Comparison of ENCODE assay signal across 20 cellular contexts in the genomic region with DNA sequence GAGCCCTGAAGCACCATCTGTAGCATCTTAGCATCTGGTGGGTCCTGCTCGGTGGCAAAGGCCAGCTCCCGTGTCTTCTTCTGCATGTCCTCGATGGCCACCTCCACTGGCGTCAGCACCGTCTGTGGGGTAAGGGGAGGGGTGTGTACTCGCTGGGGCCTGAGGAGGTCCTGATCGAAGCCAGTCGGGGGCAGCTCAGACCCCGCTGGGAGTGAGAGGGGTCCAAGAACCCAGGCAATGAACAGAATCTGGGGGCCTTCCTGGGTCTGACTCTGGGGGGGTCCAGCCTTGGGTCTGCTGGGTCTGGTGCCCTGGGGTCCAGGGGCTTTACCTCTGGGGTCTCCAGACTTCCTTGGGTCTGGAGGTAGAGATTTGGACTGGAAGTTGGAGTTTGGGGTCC. TPM values are rescaled to one million over a fixed set of nuclear protein-coding genes. Genes with fewer than 3 reads are reported as not detected.
A peak's percentile ranks its signal among the peaks of the same experiment; 100 is the strongest.
DNase-seq lines count a peak whose midpoint lies in the region; ATAC-seq and TF ChIP-seq lines count a peak whose summit lies in the region.
"Had no signal": no experiment of that assay in that cellular context is flagged by ENCODE, and none has a peak within 500 bp of the region (broad histone marks: within the 10 kb centered on the region; RNA-seq: fewer than 3 reads in every experiment).

No MANE protein-coding gene starts in this region.

- POLR2A ChIA-PET in HEK293 (lab: Yijun Ruan, JAX) (no interaction called here), RWPE1 (lab: Yijun Ruan, JAX; ENCODE audit: low non-redundant PET) (no interaction called here)

- H3K36me3 ChIP-seq in HEK293 (ENCODE audit: control insufficient read depth in 2 of 2, insufficient read depth in 1 of 2, low read length in 2 of 2) (peaks cover 0 to 4% of the 10 kb centered on the region in 2 experiments; a peak in 2 of 3 replicates), thoracic aorta (no peaks in the 10 kb centered on the region)
- H3K36me3 ChIP-seq: BLaER1 had no signal

- H3K9me3 ChIP-seq in HEK293 (ENCODE audit: control insufficient read depth, insufficient read depth, low read depth, low read length) (no peaks in the 10 kb centered on the region), thoracic aorta (no peaks in the 10 kb centered on the region)
- H3K9me3 ChIP-seq: BLaER1 had no signal

- H3K27ac Mint-ChIP-seq in neural crest cell (ENCODE audit: unreplicated experiment) = peak overlapping the region; percentile 43
- H3K27ac Mint-ChIP-seq: CD4-positive, alpha-beta memory T cell; GM23338 had no signal

- H3K27ac ChIP-seq in HEK293 (ENCODE audit: extremely low read depth, low read depth, low read length) = no peak overlapping the region
- peak overlapping the region; percentile 84 for H3K27ac ChIP-seq in RWPE1
- H3K27ac ChIP-seq in thoracic aorta = peak overlapping the region; percentile 95 to 99
- H3K27ac ChIP-seq: BLaER1 had no signal

- ATAC-seq in thoracic aorta (ENCODE audit: insufficient number of reproducible peaks, low FRiP score, low read depth) = no peak
- ATAC-seq: GM23338, K562 had no signal

- no peaks in the 10 kb centered on the region for H3K36me3 Mint-ChIP-seq in neural crest cell (ENCODE audit: low read depth)
- H3K36me3 Mint-ChIP-seq: CD4-positive, alpha-beta memory T cell had no signal

- H3K4me1 ChIP-seq in HEK293 (ENCODE audit: control insufficient read depth, insufficient read depth, low read length) (0 out of 2 replicates have a peak, but pooled peaks cover 2% of the 10 kb centered on the region), thoracic aorta (ENCODE audit: control insufficient read depth in 1 of 2, low read depth in 2 of 2) (peaks cover 28 to 48% of the 10 kb centered on the region in 2 donors)

- no peaks in the 10 kb centered on the region for H3K9me3 Mint-ChIP-seq in neural crest cell
- H3K9me3 Mint-ChIP-seq: CD4-positive, alpha-beta memory T cell; GM23338 had no signal

- no peaks in the 10 kb centered on the region for H3K27me3 Mint-ChIP-seq in neural crest cell (ENCODE audit: low read depth)

- peaks cover 4% of the 10 kb centered on the region for H3K4me1 Mint-ChIP-seq in neural crest cell

- no peak overlapping the region for H3K4me3 Mint-ChIP-seq in neural crest cell
- H3K4me3 Mint-ChIP-seq: CD4-positive, alpha-beta memory T cell; GM23338 had no signal

- no peaks in the 10 kb centered on the region for H3K27me3 ChIP-seq in thoracic aorta (replicated peaks; ENCODE audit: insufficient read depth)
- H3K27me3 ChIP-seq: BLaER1 had no signal

- TF ChIP-seq CTCF in HEK293 (tag by site-specific recombination; IDR thresholded peaks at IDR 0.05) (no peak), RWPE1 (conservative IDR thresholded peaks at IDR 0.05; ENCODE audit: low read depth) (no peak), neural crest cell (conservative IDR thresholded peaks at IDR 0.05) (no peak), thoracic aorta (IDR thresholded peaks at IDR 0.05) (no peak)

- DNase-seq in RWPE1 (ENCODE audit: low spot score) = no peak
- no peak for DNase-seq in neural crest cell (ENCODE audit: low read depth, low spot score)
- DNase-seq in thoracic aorta (ENCODE audit: low spot score) = no peak
- DNase-seq in SK-N-DZ (ENCODE audit: low spot score) = no peak
- no peak for DNase-seq in EL
- DNase-seq in activated CD8-positive, alpha-beta memory T cell treated with anti-CD3 and anti-CD28 coated beads, Interleukin-2, amount 50 U/mL, for 48 hours = no peak
- DNase-seq: CD4-positive, alpha-beta memory T cell; DMS53; HCEC 1CT; NCI-H1694 treated with DMSO at 0.1 percent for 48 hours; NCI-H510A; NCI-H748 treated with DMSO at 0.1 percent for 48 hours; NK-92 treated with Interleukin-12 subunit alpha and Interleukin-12 subunit beta, amount 100 ng/mL, for 24 hours; OCI-M1; SIG-M5 had no signal

- CTCF ChIA-PET in HEK293 (lab: Yijun Ruan, JAX) = interaction anchor here (0.7 kb wide), 1 partner anchor 174 kb away, joined by 4 read pairs; no protein-coding TSS in a partner anchor
- CTCF ChIA-PET in RWPE1 (lab: Yijun Ruan, JAX) = interaction anchor here (0.6 kb wide), 1 partner anchor 71 kb away, joined by 3 read pairs; no protein-coding TSS in a partner anchor

- H3K4me3 ChIP-seq in HEK293 (ENCODE audit: low read depth, low read length) (no peak overlapping the region), thoracic aorta (no peak overlapping the region)
- H3K4me3 ChIP-seq: BLaER1, GM23338, K562 had no signal

TF ChIP-seq in HEK293, 187 proteins besides CTCF, POLR2A, EP300 and RAD21:
- TF ChIP-seq GLIS2 (tag by site-specific recombination; IDR thresholded peaks at IDR 0.05) = 0 out of 2 replicates have a peak, but pooled peaks have one; percentile 15
- no peak for TF ChIP-seq ZNF23 (tag by site-specific recombination; IDR thresholded peaks at IDR 0.05; ENCODE audit: borderline replicate concordance)

RNA-seq across cellular contexts. Expression of a gene that starts 3.6 kb away (rescaled TPM):
- total RNA-seq in neural crest cell = 32.1 and 34.2 TPM in 2 replicates
- total RNA-seq in thoracic aorta = 100 to 1,000 TPM; 647 to 689 TPM
- 20.7 and 22.0 TPM in 2 replicates for polyA plus RNA-seq in SK-N-DZ (2014; cell fraction: cytosol; rRNA removed)
- polyA plus RNA-seq in SK-N-DZ (2014; cell fraction: nucleus; rRNA removed) = 14.7 and 21.7 TPM in 2 replicates

RNA-seq across cellular contexts. Expression of a gene that starts 38.5 kb away (rescaled TPM):
- not detected in 2 replicates for total RNA-seq in neural crest cell
- total RNA-seq in thoracic aorta = not detected
- polyA plus RNA-seq in SK-N-DZ (2014; cell fraction: cytosol; rRNA removed) = not detected in 2 replicates
- not detected in 2 replicates for polyA plus RNA-seq in SK-N-DZ (2014; cell fraction: nucleus; rRNA removed)
- total RNA-seq: A673; CD4-positive, alpha-beta memory T cell; GM23338; K562 had no signal
- polyA plus RNA-seq: CD4-positive, alpha-beta memory T cell; GM23338; K562 had no signal

RNA-seq across cellular contexts. Expression of a gene that starts 45.3 kb away (rescaled TPM):
- total RNA-seq in neural crest cell (67.0 and 71.3 TPM in 2 replicates), thoracic aorta (1 to 10 TPM; 2.4 to 4.7 TPM)
- 120 and 144 TPM in 2 replicates for polyA plus RNA-seq in SK-N-DZ (2014; cell fraction: cytosol; rRNA removed)
- polyA plus RNA-seq in SK-N-DZ (2014; cell fraction: nucleus; rRNA removed) = 99.3 and 99.7 TPM in 2 replicates

Comparison
In these comparisons a context has a peak if more than half of its experiments do, and no peak if none do; other contexts are left out.
1. RNA of a gene that starts 3.6 kb away (total RNA-seq): 647 to 689 TPM in thoracic aorta; 32.1 to 34.2 TPM in neural crest cell; every median in the first group is over 10 times any median in the second.
2. RNA of a gene that starts 45.3 kb away (total RNA-seq): 67.0 to 71.3 TPM in neural crest cell; 2.4 to 4.7 TPM in thoracic aorta; every median in the first group is over 10 times any median in the second.